ENCODE assay signal across 10 cellular contexts in genomic region chr1:3174487-3175247, GRCh38.
DNase-seq lines count a peak whose midpoint lies in the region; ATAC-seq and TF ChIP-seq lines count a peak whose summit lies in the region.
"Had no signal": no experiment of that assay in that cellular context is flagged by ENCODE, and none has a peak within 500 bp of the region (broad histone marks: within the 10 kb centered on the region; RNA-seq: fewer than 3 reads in every experiment).

No MANE protein-coding gene starts in this region.

- peak; percentile 62 for ATAC-seq in omental fat pad (ENCODE audit: low FRiP score)
- no peak for ATAC-seq in GM19328 (IDR thresholded peaks at IDR 0.05; ENCODE audit: unreplicated experiment)

- H3K27ac ChIP-seq in RWPE1, result peak overlapping the region; percentile 28; the same call in 1 of the 2 replicates

- no peak for TF ChIP-seq CTCF in AG09309 (IDR thresholded peaks at IDR 0.05; ENCODE audit: control insufficient read depth, insufficient read depth, low read depth, low read length, missing control alignments)
- TF ChIP-seq CTCF in RWPE1 (conservative IDR thresholded peaks at IDR 0.05; ENCODE audit: low read depth), result no peak
- no peak for TF ChIP-seq CTCF in omental fat pad (IDR thresholded peaks at IDR 0.05)

- POLR2A ChIA-PET in RWPE1 (lab: Yijun Ruan, JAX; ENCODE audit: low non-redundant PET), result interaction anchor here (0.6 kb wide), 1 partner anchor 24 kb away, joined by 6 read pairs; no protein-coding TSS in a partner anchor

- no peak overlapping the region for H3K4me3 ChIP-seq in AG09309 (ENCODE audit: control insufficient read depth, low read depth, low read length)

- CTCF ChIA-PET in RWPE1 (lab: Yijun Ruan, JAX), result no interaction called here

- DNase-seq in AG09309 (ENCODE audit: low read depth) (peak; percentile 28), RWPE1 (ENCODE audit: low spot score) (peak; percentile 51), globus pallidus (ENCODE audit: low spot score) (peak; percentile 71), omental fat pad (ENCODE audit: low spot score) (no peak), cerebellar cortex (ENCODE audit: low spot score) (no peak), NCI-H2029 treated with DMSO at 0.1 percent for 48 hours (lab: John Stamatoyannopoulos, UW) (no peak)
- no peak for DNase-seq in effector CD4-positive, alpha-beta T cell
- DNase-seq: NCI-H2107, T-helper 1 cell had no signal

Comparison
In these comparisons a context has a peak if more than half of its experiments do, and no peak if none do; other contexts are left out.
1. DNase-seq: peak in AG09309 (single experiment), RWPE1 (single experiment) and globus pallidus (single experiment); none in omental fat pad (single experiment), cerebellar cortex (single experiment), NCI-H2029 treated with DMSO at 0.1 percent for 48 hours (single experiment) and effector CD4-positive, alpha-beta T cell (single experiment).